ENCODE assay signal across 1 cellular context in genomic region chr3:134250717-134251220, GRCh38.
A peak's percentile ranks its signal among the peaks of the same experiment; 100 is the strongest.
TF ChIP-seq lines count a peak whose summit lies in the region.

RYK (minus strand) TSS chr3:134250859; CDS start chr3:134250654, 205 bp downstream.

TF ChIP-seq in HepG2, 621 proteins besides CTCF, POLR2A, EP300 and RAD21 (continued from another document and continues in another):
- peak; percentile 43; the same call in 1 of the 2 replicates for TF ChIP-seq ETS1 (CRISPR knock-in tag; IDR thresholded peaks at IDR 0.05)
- no peak for TF ChIP-seq IRX3 (CRISPR knock-in tag; IDR thresholded peaks at IDR 0.05; ENCODE audit: borderline replicate concordance, low read depth)
- TF ChIP-seq ZNF614 (CRISPR knock-in tag; IDR thresholded peaks at IDR 0.05; ENCODE audit: borderline replicate concordance) = peak; percentile 46; the same call in 1 of the 2 replicates
- no peak for TF ChIP-seq ZNF644 (CRISPR knock-in tag; IDR thresholded peaks at IDR 0.05; ENCODE audit: low read depth)
- peak; percentile 48; the same call in 1 of the 2 replicates for TF ChIP-seq ZNF580 (CRISPR knock-in tag; IDR thresholded peaks at IDR 0.05; ENCODE audit: borderline replicate concordance, low read depth)
- TF ChIP-seq GATAD2A (CRISPR knock-in tag; IDR thresholded peaks at IDR 0.05) = peak; percentile 51
- 0 out of 2 replicates have a peak, but pooled peaks have one; percentile 31 for TF ChIP-seq ZNF543 (CRISPR knock-in tag; IDR thresholded peaks at IDR 0.05)
- TF ChIP-seq TEAD2 (CRISPR knock-in tag; IDR thresholded peaks at IDR 0.05) = 0 out of 2 replicates have a peak, but pooled peaks have one; percentile 70
- TF ChIP-seq CBX5 (CRISPR knock-in tag; IDR thresholded peaks at IDR 0.05; ENCODE audit: borderline replicate concordance) = 0 out of 2 replicates have a peak, but pooled peaks have one; percentile 64
- peak; percentile 78; the same call in 1 of the 2 replicates for TF ChIP-seq ZNF232 (CRISPR knock-in tag; IDR thresholded peaks at IDR 0.05; ENCODE audit: borderline replicate concordance)
- no peak for TF ChIP-seq NAIF1 (CRISPR knock-in tag; IDR thresholded peaks at IDR 0.05; ENCODE audit: borderline replicate concordance)
- TF ChIP-seq CEBPZ (IDR thresholded peaks at IDR 0.05; ENCODE audit: low read length) = no peak
- TF ChIP-seq ASH2L (IDR thresholded peaks at IDR 0.05; ENCODE audit: insufficient read length, low read depth, low read length) = peak; percentile 54
- peak; percentile 88 for TF ChIP-seq ZNF225 (CRISPR knock-in tag; IDR thresholded peaks at IDR 0.05)
- no peak for TF ChIP-seq HNRNPLL (IDR thresholded peaks at IDR 0.05; ENCODE audit: low read depth, low read length, poor library complexity, severe bottlenecking)
- TF ChIP-seq SRY (CRISPR knock-in tag; IDR thresholded peaks at IDR 0.05) = peak; percentile 57
- TF ChIP-seq TCF12 (IDR thresholded peaks at IDR 0.05) = no peak
- 0 out of 2 replicates have a peak, but pooled peaks have one; percentile 33 for TF ChIP-seq TCF12 (CRISPR knock-in tag; IDR thresholded peaks at IDR 0.05)
- TF ChIP-seq ZNF367 (CRISPR knock-in tag; IDR thresholded peaks at IDR 0.05; ENCODE audit: borderline replicate concordance) = peak; percentile 79; the same call in 1 of the 2 replicates
- TF ChIP-seq GABPA (IDR thresholded peaks at IDR 0.05; ENCODE audit: low read depth, low read length) = no peak
- peak; percentile 23; the same call in 1 of the 2 replicates for TF ChIP-seq GABPA (CRISPR knock-in tag; IDR thresholded peaks at IDR 0.05; ENCODE audit: low read depth)
- TF ChIP-seq KAT8 (CRISPR knock-in tag; IDR thresholded peaks at IDR 0.05) = peak; percentile 61; the same call in 1 of the 2 replicates
- TF ChIP-seq CBFB (CRISPR knock-in tag; IDR thresholded peaks at IDR 0.05) = 0 out of 2 replicates have a peak, but pooled peaks have one; percentile 49
- TF ChIP-seq ZNF546 (CRISPR knock-in tag; conservative IDR thresholded peaks at IDR 0.05) = no peak
- no peak for TF ChIP-seq ZNF704 (CRISPR knock-in tag; IDR thresholded peaks at IDR 0.05; ENCODE audit: borderline replicate concordance)
- peak; percentile 49 for TF ChIP-seq XRCC5 (optimal IDR thresholded peaks at IDR 0.05; ENCODE audit: low read length)
- no peak for TF ChIP-seq NFE2L1 (CRISPR knock-in tag; IDR thresholded peaks at IDR 0.05; ENCODE audit: borderline replicate concordance)
- 0 out of 2 replicates have a peak, but pooled peaks have one; percentile 21 for TF ChIP-seq AHDC1 (CRISPR knock-in tag; IDR thresholded peaks at IDR 0.05; ENCODE audit: borderline replicate concordance)
- 0 out of 2 replicates have a peak, but pooled peaks have one; percentile 7 for TF ChIP-seq ZNF629 (CRISPR knock-in tag; conservative IDR thresholded peaks at IDR 0.05)
- 0 out of 2 replicates have a peak, but pooled peaks have one; percentile 39 for TF ChIP-seq NFAT5 (CRISPR knock-in tag; IDR thresholded peaks at IDR 0.05)
- no peak for TF ChIP-seq ZNF446 (CRISPR knock-in tag; IDR thresholded peaks at IDR 0.05)
- TF ChIP-seq ZNF547 (CRISPR knock-in tag; IDR thresholded peaks at IDR 0.05) = no peak
- TF ChIP-seq HNRNPH1 (optimal IDR thresholded peaks at IDR 0.05; ENCODE audit: low read depth, low read length) = no peak
- peak; percentile 62 for TF ChIP-seq ELF1 (CRISPR knock-in tag; IDR thresholded peaks at IDR 0.05)
- peak; percentile 24; the same call in 1 of the 2 replicates for TF ChIP-seq ZNF501 (CRISPR knock-in tag; IDR thresholded peaks at IDR 0.05)
- TF ChIP-seq NONO (IDR thresholded peaks at IDR 0.05) = no peak
- peak; percentile 62; the same call in 1 of the 2 replicates for TF ChIP-seq NONO (CRISPR knock-in tag; conservative IDR thresholded peaks at IDR 0.05)
- 0 out of 2 replicates have a peak, but pooled peaks have one; percentile 31 for TF ChIP-seq ARNT2 (CRISPR knock-in tag; IDR thresholded peaks at IDR 0.05; ENCODE audit: low read depth)
- peak; percentile 50 for TF ChIP-seq POGK (CRISPR knock-in tag; conservative IDR thresholded peaks at IDR 0.05)
- peak; percentile 53; the same call in 1 of the 2 replicates for TF ChIP-seq ZMYM4 (CRISPR knock-in tag; IDR thresholded peaks at IDR 0.05)
- no peak; the same call in 1 of the 2 replicates for TF ChIP-seq ZIK1 (CRISPR knock-in tag; IDR thresholded peaks at IDR 0.05; ENCODE audit: borderline replicate concordance, low read depth)
- TF ChIP-seq BORCS8-MEF2B (CRISPR knock-in tag; IDR thresholded peaks at IDR 0.05) = peak; percentile 55; the same call in 1 of the 2 replicates
